ENCODE assay signal across 10 cellular contexts in the genomic region with DNA sequence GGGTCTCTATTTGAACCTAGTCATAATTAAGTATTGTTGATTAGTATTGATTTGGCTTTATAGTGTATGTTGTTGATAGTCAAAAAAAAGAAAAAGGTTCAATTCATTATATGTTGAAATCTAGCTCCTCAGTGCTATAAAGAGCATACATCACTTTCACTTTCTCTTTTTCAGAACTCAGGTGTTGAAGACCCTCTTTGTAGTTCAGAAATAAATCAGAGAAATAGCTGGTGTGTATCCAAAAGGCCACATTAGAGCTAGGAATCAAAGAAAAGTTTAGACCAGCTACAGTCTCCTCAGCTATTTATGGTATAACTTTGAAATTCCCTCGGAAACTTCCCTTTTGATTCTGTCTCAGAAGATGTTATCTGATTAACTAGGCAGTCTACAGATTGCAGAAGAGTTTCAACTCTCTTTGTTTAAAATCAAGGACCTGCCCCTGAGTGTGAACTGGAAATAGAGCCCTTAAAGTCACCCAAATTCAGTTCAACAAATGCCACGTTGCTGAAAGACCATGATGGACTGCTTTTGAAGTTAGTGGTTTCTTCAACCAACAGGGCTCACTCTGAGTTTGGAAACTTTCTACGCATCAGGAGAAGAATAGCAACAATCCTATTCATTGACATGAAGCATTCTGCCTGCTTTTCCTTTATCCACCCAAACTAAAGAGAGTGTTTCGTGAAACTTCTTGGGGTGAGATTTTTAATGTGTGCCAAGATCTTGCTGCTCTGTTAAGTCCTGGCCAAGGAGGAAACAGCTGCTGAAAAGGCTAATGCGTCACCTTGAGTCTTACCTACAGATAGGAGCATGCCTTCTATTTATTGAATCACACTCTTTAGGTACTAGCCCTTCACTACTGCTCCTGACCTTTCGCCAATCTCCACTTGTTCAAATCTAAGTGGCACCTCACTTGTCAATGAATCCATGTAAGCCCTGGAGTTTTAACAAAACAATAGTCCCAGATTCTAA.
DNase-seq lines count a peak whose midpoint lies in the region; ATAC-seq and TF ChIP-seq lines count a peak whose summit lies in the region.
"Had no signal": no experiment of that assay in that cellular context is flagged by ENCODE, and none has a peak within 500 bp of the region (broad histone marks: within the 10 kb centered on the region; RNA-seq: fewer than 3 reads in every experiment).

No MANE protein-coding gene starts in this region.

- no peak overlapping the region for H4K91ac ChIP-seq in neuronal stem cell (ENCODE audit: low read depth, low read length, poor library complexity)

- no peak overlapping the region for H3K4me2 ChIP-seq in neuronal stem cell (ENCODE audit: insufficient read depth, low read length, poor library complexity, severe bottlenecking)

- DNase-seq in stimulated activated naive CD8-positive, alpha-beta T cell treated with anti-CD3 and anti-CD28 coated beads, Interleukin-15, Interleukin-2, amounts not matched to agents 100 U/mL and 50 U/mL, for 24 hours, result no peak
- DNase-seq in OCI-M1 (lab: John Stamatoyannopoulos, UW) (peak; percentile 44), fibroblast of the aortic adventitia (ENCODE audit: low read depth) (no peak), putamen (ENCODE audit: low spot score) (no peak), neuronal stem cell (ENCODE audit: low spot score) (no peak), tibial artery (no peak)
- no peak for DNase-seq in effector memory CD8-positive, alpha-beta T cell
- DNase-seq: COR-L47, NCI-H1105 had no signal

- H3K4ac ChIP-seq in neuronal stem cell (ENCODE audit: low read length), result no peak overlapping the region

- H2BK15ac ChIP-seq in neuronal stem cell (ENCODE audit: low read length), result no peak overlapping the region

- peaks cover 14% of the 10 kb centered on the region for H3K4me1 Mint-ChIP-seq in stimulated activated naive CD8-positive, alpha-beta T cell treated with anti-CD3 and anti-CD28 coated beads, Interleukin-15, Interleukin-2, amounts not matched to agents 100 ng/mL and 50 ng/mL, for 24 hours (ENCODE audit: low read depth)
- no peaks in the 10 kb centered on the region for H3K4me1 Mint-ChIP-seq in effector memory CD8-positive, alpha-beta T cell (ENCODE audit: low read depth in 2 of 2)

- H3K36me3 ChIP-seq in neuronal stem cell (replicated peaks in 1 of 2; ENCODE audit: control insufficient read depth in 2 of 2, insufficient read depth in 2 of 2, low read length in 2 of 2) (no peaks in the 10 kb centered on the region), tibial artery (no peaks in the 10 kb centered on the region)

- H3K14ac ChIP-seq in neuronal stem cell (ENCODE audit: low read length), result no peak overlapping the region

- TF ChIP-seq CTCF in fibroblast of the aortic adventitia (IDR thresholded peaks at IDR 0.05; ENCODE audit: insufficient read depth, low read length) (no peak), tibial artery (IDR thresholded peaks at IDR 0.05) (no peak)

- peak overlapping the region; percentile 53 for H3K4me3 Mint-ChIP-seq in stimulated activated naive CD8-positive, alpha-beta T cell treated with anti-CD3 and anti-CD28 coated beads, Interleukin-15, Interleukin-2, amounts not matched to agents 100 ng/mL and 50 ng/mL, for 24 hours
- no peak overlapping the region for H3K4me3 Mint-ChIP-seq in effector memory CD8-positive, alpha-beta T cell

- no peak overlapping the region for H2BK5ac ChIP-seq in neuronal stem cell (ENCODE audit: low read length)

- intact Hi-C loops in tibial artery (cut with DNase I; ENCODE audit: low total_unique reads), result no loop called here

- H3K79me1 ChIP-seq in neuronal stem cell (ENCODE audit: low read depth, low read length), result no peaks in the 10 kb centered on the region

- no peaks in the 10 kb centered on the region for H3K27me3 Mint-ChIP-seq in stimulated activated naive CD8-positive, alpha-beta T cell treated with anti-CD3 and anti-CD28 coated beads, Interleukin-15, Interleukin-2, amounts not matched to agents 100 ng/mL and 50 ng/mL, for 24 hours
- no peaks in the 10 kb centered on the region for H3K27me3 Mint-ChIP-seq in effector memory CD8-positive, alpha-beta T cell

- H4K8ac ChIP-seq in neuronal stem cell (ENCODE audit: low read depth, low read length), result no peak overlapping the region

- no peak overlapping the region for H3K18ac ChIP-seq in neuronal stem cell (ENCODE audit: low read length)

- H3K27me3 ChIP-seq in neuronal stem cell (ENCODE audit: control insufficient read depth in 3 of 3, insufficient read depth in 3 of 3, low read depth in 1 of 3, low read length in 3 of 3), result peaks cover 0 to 14% (median 0%) of the 10 kb centered on the region in 3 experiments
- no peaks in the 10 kb centered on the region for H3K27me3 ChIP-seq in tibial artery

- no peak overlapping the region for H2AK5ac ChIP-seq in neuronal stem cell (ENCODE audit: low read depth, low read length)

- H3K9ac ChIP-seq in neuronal stem cell (ENCODE audit: low read depth, low read length, poor library complexity), result no peak overlapping the region

- H3K27ac ChIP-seq in neuronal stem cell (replicated peaks; ENCODE audit: low read length) (no peak overlapping the region), tibial artery (no peak overlapping the region)

- H3K9me3 ChIP-seq in neuronal stem cell (replicated peaks in 1 of 2; ENCODE audit: control insufficient read depth in 2 of 2, insufficient read depth in 1 of 2, low read depth in 1 of 2, low read length in 2 of 2), result no peaks in the 10 kb centered on the region
- H3K9me3 ChIP-seq in tibial artery, result no peaks in the 10 kb centered on the region

- H3K36me3 Mint-ChIP-seq in stimulated activated naive CD8-positive, alpha-beta T cell treated with anti-CD3 and anti-CD28 coated beads, Interleukin-15, Interleukin-2, amounts not matched to agents 100 ng/mL and 50 ng/mL, for 24 hours (ENCODE audit: low read depth), result no peaks in the 10 kb centered on the region
- no peaks in the 10 kb centered on the region for H3K36me3 Mint-ChIP-seq in effector memory CD8-positive, alpha-beta T cell (ENCODE audit: insufficient read depth)

- no peak overlapping the region for H3K27ac Mint-ChIP-seq in stimulated activated naive CD8-positive, alpha-beta T cell treated with anti-CD3 and anti-CD28 coated beads, Interleukin-15, Interleukin-2, amounts not matched to agents 100 ng/mL and 50 ng/mL, for 24 hours
- no peak overlapping the region for H3K27ac Mint-ChIP-seq in effector memory CD8-positive, alpha-beta T cell

- no peak overlapping the region for H2BK12ac ChIP-seq in neuronal stem cell (ENCODE audit: low read length)

- ATAC-seq in stimulated activated naive CD8-positive, alpha-beta T cell treated with anti-CD3 and anti-CD28 coated beads, Interleukin-15, Interleukin-2, amounts not matched to agents 100 U/mL and 50 U/mL, for 24 hours, result no peak
- ATAC-seq in effector memory CD8-positive, alpha-beta T cell (replicated peaks), result no peak

- no peak overlapping the region for H2AFZ ChIP-seq in neuronal stem cell (ENCODE audit: low read length)

- H3K23ac ChIP-seq in neuronal stem cell (ENCODE audit: low read depth, low read length, poor library complexity), result no peak overlapping the region

- H3K4me1 ChIP-seq in neuronal stem cell (ENCODE audit: control insufficient read depth in 2 of 2, insufficient read depth in 1 of 2, low read depth in 1 of 2, low read length in 2 of 2), result no peaks in the 10 kb centered on the region
- no peaks in the 10 kb centered on the region for H3K4me1 ChIP-seq in tibial artery

- H3K4me3 ChIP-seq in fibroblast of the aortic adventitia (ENCODE audit: low read depth, low read length) (peak overlapping the region; percentile 43), neuronal stem cell (ENCODE audit: low read length in 2 of 2) (no peak overlapping the region), tibial artery (no peak overlapping the region)

- no peak overlapping the region for H2BK120ac ChIP-seq in neuronal stem cell (ENCODE audit: low read depth, low read length)

- H3K9me3 Mint-ChIP-seq in stimulated activated naive CD8-positive, alpha-beta T cell treated with anti-CD3 and anti-CD28 coated beads, Interleukin-15, Interleukin-2, amounts not matched to agents 100 ng/mL and 50 ng/mL, for 24 hours, result no peaks in the 10 kb centered on the region
- H3K9me3 Mint-ChIP-seq in effector memory CD8-positive, alpha-beta T cell, result peaks cover 0 to 2% of the 10 kb centered on the region in 2 donors

- WGBS in neuronal stem cell (ENCODE audit: extremely low coverage in 2 of 2, insufficient read length in 2 of 2, insufficient replicate concordance in 1 of 2), 2 donors, result no CpG with 5 or more reads among the region's 6 CpGs
